34 cellular contexts compared by ENCODE assay signal in the genomic region with DNA sequence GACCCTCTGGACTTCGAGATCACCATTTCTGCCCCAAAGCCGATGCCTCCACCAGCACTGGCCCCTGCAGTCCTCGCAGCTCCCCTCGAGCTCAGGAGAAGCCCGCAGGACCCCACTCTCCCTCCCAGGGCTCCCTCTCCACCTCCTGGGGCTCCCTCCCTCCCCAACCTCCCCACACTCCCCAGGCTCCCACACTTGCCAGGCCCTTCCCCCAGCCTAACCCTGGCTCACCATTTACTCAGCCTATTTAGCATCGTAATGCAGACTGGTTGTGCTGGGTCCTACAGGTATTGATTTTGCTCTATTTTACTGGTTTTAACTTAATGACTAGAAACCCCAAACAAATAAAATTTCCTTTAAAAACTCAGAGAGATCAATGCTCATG.
"Had no signal": no experiment of that assay in that cellular context is flagged by ENCODE, and none has a peak within 500 bp of the region (broad histone marks: within the 10 kb centered on the region; RNA-seq: fewer than 3 reads in every experiment).

No MANE protein-coding gene starts in this region.

- H3K9me3 ChIP-seq: SJCRH30 had no signal

- H3K4me3 ChIP-seq: SJCRH30, SK-N-MC had no signal

- H3K4me1 Mint-ChIP-seq: activated B cell treated with CpG ODN at 0.5 μM for 24 hours; activated CD4-positive, alpha-beta memory T cell treated with anti-CD3 and anti-CD28 coated beads, Interleukin-2, amount 10 ng/mL, durations not matched to agents 7 days and 5 days; activated CD8-positive, alpha-beta memory T cell treated with anti-CD3 and anti-CD28 coated beads, Interleukin-2, amount 10 ng/mL, durations not matched to agents 7 days and 5 days; activated naive CD8-positive, alpha-beta T cell treated with anti-CD3 and anti-CD28 coated beads for 36 hours had no signal

- H3K36me3 ChIP-seq: brain microvascular endothelial cell, SJCRH30 had no signal

- H3K36me3 Mint-ChIP-seq: activated CD8-positive, alpha-beta memory T cell treated with anti-CD3 and anti-CD28 coated beads, Interleukin-2, amount 10 ng/mL, durations not matched to agents 7 days and 5 days; activated naive CD8-positive, alpha-beta T cell treated with anti-CD3 and anti-CD28 coated beads for 36 hours had no signal

- ATAC-seq: activated CD8-positive, alpha-beta memory T cell treated with anti-CD3 and anti-CD28 coated beads, Interleukin-2, amount 10 ng/mL, durations not matched to agents 7 days and 5 days had no signal

- DNase-seq: activated B cell treated with CpG ODN at 0.5 μM for 24 hours; activated CD4-positive, alpha-beta memory T cell treated with anti-CD3 and anti-CD28 coated beads, Interleukin-2, amount 10 ng/mL, durations not matched to agents 7 days and 5 days; activated CD4-positive, alpha-beta T cell treated with anti-CD3 and anti-CD28 coated beads for 4 hours; activated CD4-positive, alpha-beta T cell treated with anti-CD3 and anti-CD28 coated beads, Interleukin-2, amount 50 U/mL, for 1 hour; activated CD4-positive, CD25-positive, alpha-beta regulatory T cell treated with anti-CD3 and anti-CD28 coated beads, Interleukin-2, amount 50 U/mL, for 72 hours; activated CD8-positive, alpha-beta memory T cell treated with anti-CD3 and anti-CD28 coated beads for 24 hours; activated CD8-positive, alpha-beta memory T cell treated with anti-CD3 and anti-CD28 coated beads, Interleukin-2, amount 10 ng/mL, durations not matched to agents 7 days and 5 days; activated CD8-positive, alpha-beta memory T cell treated with anti-CD3 and anti-CD28 coated beads, Interleukin-2, amount 50 U/mL, for 48 hours; activated effector memory CD4-positive, alpha-beta T cell treated with anti-CD3 and anti-CD28 coated beads, Interleukin-2, amount 50 U/mL, for 16 hours; activated naive CD4-positive, alpha-beta T cell; activated naive CD4-positive, alpha-beta T cell treated with anti-CD3 and anti-CD28 coated beads, Interleukin-2, amount 50 U/mL, for 16 hours; activated naive CD8-positive, alpha-beta T cell treated with anti-CD3 and anti-CD28 coated beads for 36 hours; activated T-cell treated with anti-CD3 and anti-CD28 coated beads, Interleukin-2, amount 50 U/mL, for 48 hours; amniotic stem cell; aorta; brain microvascular endothelial cell; central memory CD4-positive, alpha-beta T cell; MM.1S; MV-4-11; NCI-H1092; NCI-H1436 treated with DMSO at 0.1 percent for 48 hours; NCI-H1694 treated with DMSO at 0.1 percent for 48 hours; NCI-H2029; NCI-H345; NCI-H510A; NCI-H526; NCI-H748 treated with DMSO at 0.1 percent for 48 hours; NK-92 treated with Interleukin-12 subunit alpha and Interleukin-12 subunit beta, amount 100 ng/mL, for 24 hours; OCI-M1; SHP77; SJCRH30 had no signal

- H3K4me3 Mint-ChIP-seq: activated B cell treated with CpG ODN at 0.5 μM for 24 hours; activated CD4-positive, alpha-beta memory T cell treated with anti-CD3 and anti-CD28 coated beads, Interleukin-2, amount 10 ng/mL, durations not matched to agents 7 days and 5 days; activated CD8-positive, alpha-beta memory T cell treated with anti-CD3 and anti-CD28 coated beads, Interleukin-2, amount 10 ng/mL, durations not matched to agents 7 days and 5 days; activated naive CD8-positive, alpha-beta T cell treated with anti-CD3 and anti-CD28 coated beads for 36 hours; T-helper 1 cell treated with Interleukin-12 subunit alpha and Interleukin-12 subunit beta and Interleukin-4 antibody, amounts not matched to agents 30 μg/mL and 1 μg/mL, for 36 hours; T-helper 2 cell treated with Interferon-gamma antibody and Interleukin-4, amounts not matched to agents 5 μg/mL and 100 μg/mL, for 36 hours had no signal

- H3K27ac Mint-ChIP-seq: activated B cell treated with CpG ODN at 0.5 μM for 24 hours; activated CD4-positive, alpha-beta memory T cell treated with anti-CD3 and anti-CD28 coated beads, Interleukin-2, amount 10 ng/mL, durations not matched to agents 7 days and 5 days; activated CD8-positive, alpha-beta memory T cell treated with anti-CD3 and anti-CD28 coated beads, Interleukin-2, amount 10 ng/mL, durations not matched to agents 7 days and 5 days; activated naive CD8-positive, alpha-beta T cell treated with anti-CD3 and anti-CD28 coated beads for 36 hours; T-helper 1 cell treated with Interleukin-12 subunit alpha and Interleukin-12 subunit beta and Interleukin-4 antibody, amounts not matched to agents 30 μg/mL and 1 μg/mL, for 36 hours; T-helper 2 cell treated with Interferon-gamma antibody and Interleukin-4, amounts not matched to agents 5 μg/mL and 100 μg/mL, for 36 hours had no signal

- H3K27ac ChIP-seq: brain microvascular endothelial cell, SJCRH30, SK-N-MC had no signal

- H3K9me3 Mint-ChIP-seq: activated B cell treated with CpG ODN at 0.5 μM for 24 hours; activated CD4-positive, alpha-beta memory T cell treated with anti-CD3 and anti-CD28 coated beads, Interleukin-2, amount 10 ng/mL, durations not matched to agents 7 days and 5 days; activated naive CD8-positive, alpha-beta T cell treated with anti-CD3 and anti-CD28 coated beads for 36 hours; T-helper 1 cell treated with Interleukin-12 subunit alpha and Interleukin-12 subunit beta and Interleukin-4 antibody, amounts not matched to agents 30 μg/mL and 1 μg/mL, for 36 hours; T-helper 2 cell treated with Interferon-gamma antibody and Interleukin-4, amounts not matched to agents 5 μg/mL and 100 μg/mL, for 36 hours had no signal
